ENCODE assay signal across 10 cellular contexts in genomic region chr5:100790170-100790665, GRCh38.
A peak's percentile ranks its signal among the peaks of the same experiment; 100 is the strongest.
DNase-seq lines count a peak whose midpoint lies in the region; ATAC-seq, FAIRE-seq and TF ChIP-seq lines count a peak whose summit lies in the region.
"Had no signal": no experiment of that assay in that cellular context is flagged by ENCODE, and none has a peak within 500 bp of the region (broad histone marks: within the 10 kb centered on the region; RNA-seq: fewer than 3 reads in every experiment).

No MANE protein-coding gene starts in this region.

- ATAC-seq in HG03342 (IDR thresholded peaks at IDR 0.05; ENCODE audit: unreplicated experiment) (peak; percentile 79), K562 (0 out of 3 replicates have a peak, but pooled peaks have one; percentile 53)
- ATAC-seq in stimulated activated memory B cell treated with anti-CD40 and anti-IgM and Interleukin-4, amounts not matched to agents 10 μg/mL and 1 μg/mL and 100 μg/mL, for 72 hours: no peak
- ATAC-seq in CD4-positive, alpha-beta T cell (ENCODE audit: poor library complexity): no peak

- H3K9me1 ChIP-seq in K562 (ENCODE audit: control insufficient read depth, insufficient read depth, low read length): no peaks in the 10 kb centered on the region

- no peak for TF ChIP-seq POLR2A in K562 (conservative IDR thresholded peaks at IDR 0.05)

- DNase-seq in SIG-M5 treated with dmso at 0.1 percent for 504 hours (lab: John Stamatoyannopoulos, UW; ENCODE audit: unreplicated experiment) (peak; percentile 42), SIG-M5 (lab: John Stamatoyannopoulos, UW) (no peak), K562 (ENCODE audit: extremely low read depth in 1 of 4, low spot score in 3 of 4) (peak in 1 of 4 experiments; percentile 4), NCI-H446 treated with DMSO at 0.1 percent for 48 hours (lab: John Stamatoyannopoulos, UW) (no peak), coronary artery (ENCODE audit: low spot score) (no peak)
- no peak for DNase-seq in CD4-positive, alpha-beta T cell
- DNase-seq: ACHN had no signal

- TF ChIP-seq EP300 in K562 (IDR thresholded peaks at IDR 0.05; ENCODE audit: low read length): no peak

- no peaks in the 10 kb centered on the region for H3K4me1 ChIP-seq in K562 (replicated peaks in 1 of 2; ENCODE audit: control insufficient read depth in 2 of 2, insufficient read depth in 2 of 2, low read length in 2 of 2)

- WGBS in K562 (ENCODE audit: insufficient coverage, low coverage, missing lambda C conversion rate): 9% methylated on average over 4 of the region's 4 CpGs

- intact Hi-C loops in K562 (cut with micrococcal nuclease): no loop called here
- intact Hi-C loops in CD4-positive, alpha-beta T cell (cut with DNase I, micrococcal nuclease): no loop called here

- no peak overlapping the region for H3K4me2 ChIP-seq in K562 (ENCODE audit: insufficient read depth, low read length)

- peaks cover 11% of the 10 kb centered on the region for H3K9me3 Mint-ChIP-seq in stimulated activated memory B cell treated with anti-CD40 and anti-IgM and Interleukin-4, amounts not matched to agents 10 μg/mL and 1 μg/mL and 100 μg/mL, for 72 hours
- peaks cover 5% of the 10 kb centered on the region for H3K9me3 Mint-ChIP-seq in CD4-positive, alpha-beta T cell

- H3K9me3 ChIP-seq in K562 (replicated peaks; ENCODE audit: control insufficient read depth, insufficient read depth, low read depth, low read length): no peaks in the 10 kb centered on the region
- no peaks in the 10 kb centered on the region for H3K9me3 ChIP-seq in CD4-positive, alpha-beta T cell (ENCODE audit: control insufficient read depth, low read length)

- H4K20me1 ChIP-seq in K562 (replicated peaks; ENCODE audit: control insufficient read depth, insufficient read depth, low read length): no peaks in the 10 kb centered on the region

- H3K36me3 Mint-ChIP-seq in stimulated activated memory B cell treated with anti-CD40 and anti-IgM and Interleukin-4, amounts not matched to agents 10 μg/mL and 1 μg/mL and 100 μg/mL, for 72 hours: peaks cover 5% of the 10 kb centered on the region
- no peaks in the 10 kb centered on the region for H3K36me3 Mint-ChIP-seq in CD4-positive, alpha-beta T cell (ENCODE audit: low read depth)

- H3K27me3 Mint-ChIP-seq in stimulated activated memory B cell treated with anti-CD40 and anti-IgM and Interleukin-4, amounts not matched to agents 10 μg/mL and 1 μg/mL and 100 μg/mL, for 72 hours: no peaks in the 10 kb centered on the region
- H3K27me3 Mint-ChIP-seq in CD4-positive, alpha-beta T cell: no peaks in the 10 kb centered on the region

- no peak overlapping the region for H3K9ac ChIP-seq in K562 (ENCODE audit: insufficient read depth in 1 of 2, low read depth in 2 of 2, low read length in 2 of 2)

- H3K36me3 ChIP-seq in K562 (ENCODE audit: control insufficient read depth, insufficient read depth, low read length): no peaks in the 10 kb centered on the region

- FAIRE-seq in K562 (lab: Jason Lieb, UNC): no peak
- FAIRE-seq: endometrium had no signal

- TF ChIP-seq CTCF in K562 (IDR thresholded peaks at IDR 0.05 in 2 of 3, conservative IDR thresholded peaks at IDR 0.05 in 1 of 3; ENCODE audit: insufficient read depth in 2 of 3, low read depth in 1 of 3, low read length in 3 of 3) (peak in 1 of 3 experiments; percentile 15; a peak in 1 of 6 replicates), coronary artery (IDR thresholded peaks at IDR 0.05) (no peak)
- TF ChIP-seq CTCF in CD4-positive, alpha-beta T cell (IDR thresholded peaks at IDR 0.05): no peak

- no peak overlapping the region for H3K4me3 Mint-ChIP-seq in stimulated activated memory B cell treated with anti-CD40 and anti-IgM and Interleukin-4, amounts not matched to agents 10 μg/mL and 1 μg/mL and 100 μg/mL, for 72 hours
- H3K4me3 Mint-ChIP-seq in CD4-positive, alpha-beta T cell: no peak overlapping the region

- H3K4me3 ChIP-seq in K562 (no peak overlapping the region), coronary artery (no peak overlapping the region)

- BruUV-seq in K562 (replicated peaks; lab: Mats Ljungman, UMichigan): no TSS peak

- no peak overlapping the region for H3K27ac ChIP-seq in K562 (ENCODE audit: extremely low read depth, low read depth, low read length)
- no peak overlapping the region for H3K27ac ChIP-seq in CD4-positive, alpha-beta T cell (ENCODE audit: low read depth, low read length)
- no peak overlapping the region for H3K27ac ChIP-seq in coronary artery

- H3K27ac Mint-ChIP-seq in stimulated activated memory B cell treated with anti-CD40 and anti-IgM and Interleukin-4, amounts not matched to agents 10 μg/mL and 1 μg/mL and 100 μg/mL, for 72 hours: peak overlapping the region; percentile 54
- H3K27ac Mint-ChIP-seq in CD4-positive, alpha-beta T cell: no peak overlapping the region

- H2AFZ ChIP-seq in K562 (ENCODE audit: low read depth, low read length): 0 out of 2 replicates have a peak overlapping the region, but pooled peaks have one; percentile 17

- POLR2A ChIA-PET in K562 (lab: Yijun Ruan, JAX): interaction anchor here (0.9 kb wide), 1 partner anchor 294 kb away, joined by 3 read pairs; no protein-coding TSS in a partner anchor
- POLR2A ChIA-PET in CD4-positive, alpha-beta T cell (lab: Charles Lee): interaction anchor here (0.8 kb wide), 1 partner anchor 110 kb away, joined by 3 read pairs; no protein-coding TSS in a partner anchor

- H3K27me3 ChIP-seq in K562 (ENCODE audit: control insufficient read depth in 2 of 2, insufficient read depth in 2 of 2, low read length in 2 of 2): no peaks in the 10 kb centered on the region
- H3K27me3 ChIP-seq in CD4-positive, alpha-beta T cell (ENCODE audit: control insufficient read depth, insufficient read depth, low read length): no peaks in the 10 kb centered on the region

- CTCF ChIA-PET in K562 (lab: Yijun Ruan, JAX; ENCODE audit: low intra/inter-chr PET ratio): no interaction called here
- CTCF ChIA-PET in CD4-positive, alpha-beta T cell (lab: Charles Lee): no interaction called here

- TF ChIP-seq RAD21 in K562 (CRISPR knock-in tag; conservative IDR thresholded peaks at IDR 0.05 in 1 of 2, IDR thresholded peaks at IDR 0.05 in 1 of 2): no peak

- H3K4me1 Mint-ChIP-seq in stimulated activated memory B cell treated with anti-CD40 and anti-IgM and Interleukin-4, amounts not matched to agents 10 μg/mL and 1 μg/mL and 100 μg/mL, for 72 hours: peaks cover 26% of the 10 kb centered on the region
- no peaks in the 10 kb centered on the region for H3K4me1 Mint-ChIP-seq in CD4-positive, alpha-beta T cell (ENCODE audit: low read depth)

- no peaks in the 10 kb centered on the region for H3K79me2 ChIP-seq in K562 (ENCODE audit: control insufficient read depth, insufficient read depth, low read length)

- in situ Hi-C loops in K562 (cut with MboI): no loop called here

TF ChIP-seq in K562, 482 proteins besides CTCF, POLR2A, EP300 and RAD21 (continues in another document):
- TF ChIP-seq GTF3C2 (IDR thresholded peaks at IDR 0.05; ENCODE audit: borderline replicate concordance, extremely low read depth, insufficient read length): no peak
- no peak for TF ChIP-seq CREB3L1 (IDR thresholded peaks at IDR 0.05; ENCODE audit: borderline replicate concordance, low read depth)
- TF ChIP-seq CAMTA2 (CRISPR knock-in tag; conservative IDR thresholded peaks at IDR 0.05): no peak
- TF ChIP-seq ZNF77 (CRISPR knock-in tag; IDR thresholded peaks at IDR 0.05): no peak
- no peak for TF ChIP-seq NFIC (IDR thresholded peaks at IDR 0.05)

Comparison
In these comparisons a context has a peak if more than half of its experiments do, and no peak if none do; other contexts are left out.
1. ATAC-seq: peak in HG03342 (single experiment) and K562 (single experiment); none in stimulated activated memory B cell treated with anti-CD40 and anti-IgM and Interleukin-4, amounts not matched to agents 10 μg/mL and 1 μg/mL and 100 μg/mL, for 72 hours (single experiment) and CD4-positive, alpha-beta T cell (single experiment).